ENCODE assay signal across 12 cellular contexts in the genomic region with DNA sequence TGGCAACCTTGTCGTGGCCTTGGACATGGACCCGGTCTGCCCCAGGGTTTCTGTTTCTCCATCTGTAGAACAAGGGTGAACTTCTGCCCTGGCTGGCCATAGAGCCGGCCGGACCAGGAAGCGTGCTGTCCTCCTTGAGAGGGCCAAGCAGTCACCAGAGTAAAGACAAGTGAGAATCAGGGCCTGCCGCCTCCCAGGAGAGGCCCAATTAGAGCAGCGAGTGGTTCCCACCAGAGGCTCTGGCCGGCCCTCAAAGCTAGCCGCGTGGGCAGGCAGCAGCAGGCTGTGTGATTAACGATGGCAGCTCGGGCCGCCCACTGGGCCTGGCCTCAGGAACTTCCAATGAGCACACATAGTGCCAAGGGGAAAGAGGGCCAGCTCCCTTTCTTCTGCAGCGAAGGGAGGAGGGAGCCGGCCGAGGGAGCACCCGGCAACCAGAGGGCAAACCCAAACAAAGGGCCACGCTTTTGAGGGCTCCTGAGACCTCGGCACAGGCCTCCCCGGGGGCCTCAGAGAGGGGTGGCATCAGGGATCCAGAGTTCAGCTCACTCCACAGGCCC. TPM values are rescaled to one million over a fixed set of nuclear protein-coding genes. Genes with fewer than 3 reads are reported as not detected.
DNase-seq lines count a peak whose midpoint lies in the region; ATAC-seq and TF ChIP-seq lines count a peak whose summit lies in the region.
"Had no signal": no experiment of that assay in that cellular context is flagged by ENCODE, and none has a peak within 500 bp of the region (broad histone marks: within the 10 kb centered on the region; RNA-seq: fewer than 3 reads in every experiment).

No MANE protein-coding gene starts in this region.

- no peak for TF ChIP-seq CTCF in HEK293 (tag by site-specific recombination; IDR thresholded peaks at IDR 0.05)

- POLR2A ChIA-PET in HEK293 (lab: Yijun Ruan, JAX), result interaction anchor here (0.6 kb wide), 1 partner anchor 33 kb away, joined by 3 read pairs; no protein-coding TSS in a partner anchor

- peak overlapping the region in 1 of 2 donors; percentile 29 for H3K9ac ChIP-seq in stomach smooth muscle (ENCODE audit: low read length in 2 of 2)
- H3K9ac ChIP-seq: KMS-11 had no signal

- H3K4me1 ChIP-seq in HEK293 (ENCODE audit: control insufficient read depth, insufficient read depth, low read length) (no peaks in the 10 kb centered on the region), stomach smooth muscle (ENCODE audit: control insufficient read depth, insufficient read depth, low read length) (peaks cover 14% of the 10 kb centered on the region)

- CTCF ChIA-PET in HEK293 (lab: Yijun Ruan, JAX), result no interaction called here

- H3K36me3 ChIP-seq in HEK293 (ENCODE audit: control insufficient read depth in 2 of 2, insufficient read depth in 1 of 2, low read length in 2 of 2), result no peaks in the 10 kb centered on the region
- no peaks in the 10 kb centered on the region for H3K36me3 ChIP-seq in stomach smooth muscle (ENCODE audit: control insufficient read depth in 2 of 2, insufficient read depth in 2 of 2, low read length in 2 of 2)

- ATAC-seq in GM19463 (IDR thresholded peaks at IDR 0.05; ENCODE audit: unreplicated experiment) (no peak), HG03135 (IDR thresholded peaks at IDR 0.05; ENCODE audit: unreplicated experiment) (no peak)
- ATAC-seq: HCT116 had no signal

- H3K27ac ChIP-seq in HEK293 (ENCODE audit: extremely low read depth, low read depth, low read length), result no peak overlapping the region
- peak overlapping the region; percentile 76 for H3K27ac ChIP-seq in stomach smooth muscle (ENCODE audit: low read length)
- H3K27ac ChIP-seq: epithelial cell of prostate, KMS-11 had no signal

- H3K9me3 ChIP-seq in HEK293 (ENCODE audit: control insufficient read depth, insufficient read depth, low read depth, low read length) (no peaks in the 10 kb centered on the region), stomach smooth muscle (ENCODE audit: control insufficient read depth in 2 of 2, low read length in 2 of 2) (no peaks in the 10 kb centered on the region)

- H3K4me3 ChIP-seq in HEK293 (ENCODE audit: low read depth, low read length) (no peak overlapping the region), stomach smooth muscle (ENCODE audit: low read length in 2 of 2) (no peak overlapping the region)

- peak; percentile 76 for DNase-seq in cerebellum (ENCODE audit: low spot score)
- peak; percentile 71 for DNase-seq in midbrain (lab: John Stamatoyannopoulos, UW)
- no peak for DNase-seq in stimulated activated naive CD4-positive, alpha-beta T cell treated with Interleukin-2 at 50 U/mL for 16 hours (lab: John Stamatoyannopoulos, UW)
- DNase-seq in NCI-H1930 (lab: John Stamatoyannopoulos, UW), result no peak
- DNase-seq: T-helper 9 cell had no signal

- no peaks in the 10 kb centered on the region for H3K27me3 ChIP-seq in stomach smooth muscle (ENCODE audit: control insufficient read depth in 1 of 2, insufficient read depth in 2 of 2, low read length in 2 of 2)

TF ChIP-seq in HEK293, 187 proteins besides CTCF, POLR2A, EP300 and RAD21:
- peak; percentile 74 for TF ChIP-seq EGR2 (tag by site-specific recombination; IDR thresholded peaks at IDR 0.05; ENCODE audit: low read depth)
- peak; percentile 89 for TF ChIP-seq ZFHX2 (tag by site-specific recombination; conservative IDR thresholded peaks at IDR 0.05)
- TF ChIP-seq ZNF274 (IDR thresholded peaks at IDR 0.05; ENCODE audit: low read length), result no peak
- TF ChIP-seq ZNF274 (tag by site-specific recombination; IDR thresholded peaks at IDR 0.05; ENCODE audit: borderline replicate concordance), result no peak
- TF ChIP-seq SP2 (tag by site-specific recombination; IDR thresholded peaks at IDR 0.05), result peak; percentile 21; the same call in 1 of the 2 replicates
- no peak for TF ChIP-seq GFI1B (tag by site-specific recombination; IDR thresholded peaks at IDR 0.05)
- TF ChIP-seq ZIC2 (tag by site-specific recombination; IDR thresholded peaks at IDR 0.05), result peak; percentile 50
- TF ChIP-seq ZNF404 (tag by site-specific recombination; IDR thresholded peaks at IDR 0.05), result no peak
TF ChIP-seq in HEK293: peak in this region for 4.

RNA-seq across cellular contexts. Expression of gene ELP6, which starts 29.2 kb away (rescaled TPM):
- 25.0 TPM for total RNA-seq in cerebellum

RNA-seq across cellular contexts. Expression of gene CSPG5, which starts 36.0 kb away (rescaled TPM):
- 47.6 TPM for total RNA-seq in cerebellum

Comparison
In these comparisons a context has a peak if more than half of its experiments do, and no peak if none do; other contexts are left out.
1. DNase-seq: peak in cerebellum (single experiment) and midbrain (single experiment); none in stimulated activated naive CD4-positive, alpha-beta T cell treated with Interleukin-2 at 50 U/mL for 16 hours (single experiment) and NCI-H1930 (0 of 2).